9 cellular contexts compared by ENCODE assay signal in the genomic region with DNA sequence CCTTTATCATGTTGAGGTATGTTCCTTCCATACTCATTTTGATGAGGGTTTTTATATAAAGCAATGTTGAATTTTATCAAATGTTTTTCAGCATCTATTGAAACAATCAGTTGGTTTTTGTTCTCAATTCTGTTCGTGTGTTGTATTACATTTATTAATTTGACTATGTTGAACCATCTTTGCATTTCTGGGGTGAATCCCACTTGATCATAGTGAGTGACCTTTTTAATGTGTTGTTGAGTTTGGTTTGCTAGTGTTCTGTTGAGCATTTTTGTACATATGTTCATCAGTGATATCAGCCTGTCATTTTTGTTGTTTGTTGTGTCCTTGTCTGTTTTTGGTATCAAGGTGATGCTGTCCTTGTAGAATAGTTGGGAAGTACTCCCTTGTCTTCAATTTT.
"Had no signal": no experiment of that assay in that cellular context is flagged by ENCODE, and none has a peak within 500 bp of the region (broad histone marks: within the 10 kb centered on the region; RNA-seq: fewer than 3 reads in every experiment).

No MANE protein-coding gene starts in this region.

- FAIRE-seq: H1, H54, HTR-8/SVneo had no signal

- H3K4me2 ChIP-seq: GM23338, KMS-11 had no signal

- DNase-seq: H9, HCEC 1CT, IMR-90, KBM-7 had no signal

- H3K27ac ChIP-seq: KMS-11 had no signal

- ATAC-seq: GM23338 had no signal

- H2AFZ ChIP-seq: GM23338 had no signal

- H3K4me3 ChIP-seq: GM23338 had no signal

- H3K9ac ChIP-seq: KMS-11 had no signal
